In genomic region chr14:106564058-106564643, GRCh38 we compare ENCODE assay signal across 1 cellular context.
TF ChIP-seq lines count a peak whose summit lies in the region.

No MANE protein-coding gene starts in this region.

TF ChIP-seq in GM23338, 12 proteins besides CTCF, POLR2A, EP300 and RAD21 (continued from another document):
- TF ChIP-seq ZNF462 (CRISPR knock-in tag; IDR thresholded peaks at IDR 0.05) (no peak), REST (IDR thresholded peaks at IDR 0.05; ENCODE audit: unreplicated experiment) (no peak), NANOG (IDR thresholded peaks at IDR 0.05; ENCODE audit: borderline replicate concordance) (no peak), POLR2AphosphoS5 (IDR thresholded peaks at IDR 0.05; ENCODE audit: low read depth) (no peak), CREB1 (CRISPR knock-in tag; IDR thresholded peaks at IDR 0.05; ENCODE audit: low read depth) (no peak), ETS1 (IDR thresholded peaks at IDR 0.05) (no peak), STAT1 (IDR thresholded peaks at IDR 0.05; ENCODE audit: unreplicated experiment) (no peak), EZH2phosphoT487 (IDR thresholded peaks at IDR 0.05; ENCODE audit: unreplicated experiment) (no peak)
